ENCODE assay signal across 13 cellular contexts in genomic region chr3:10437995-10438901, GRCh38.
DNase-seq lines count a peak whose midpoint lies in the region; ATAC-seq and TF ChIP-seq lines count a peak whose summit lies in the region.
"Had no signal": no experiment of that assay in that cellular context is flagged by ENCODE, and none has a peak within 500 bp of the region (broad histone marks: within the 10 kb centered on the region; RNA-seq: fewer than 3 reads in every experiment).

No MANE protein-coding gene starts in this region.

- H3K27ac Mint-ChIP-seq in activated T-cell treated with anti-CD3 and anti-CD28 coated beads, Interleukin-2, amount 50 U/mL, for 24 hours = peak overlapping the region; percentile 5
- no peak overlapping the region for H3K27ac Mint-ChIP-seq in stimulated activated naive B cell treated with anti-CD40 and anti-IgM and Interleukin-4, amounts not matched to agents 10 μg/mL and 1 μg/mL and 100 μg/mL, for 72 hours

- H3K27me3 ChIP-seq in SJCRH30 = no peaks in the 10 kb centered on the region

- no peak for TF ChIP-seq POLR2A in GM18505 (IDR thresholded peaks at IDR 0.05; ENCODE audit: borderline replicate concordance, extremely low read depth, insufficient read depth, insufficient read length)

- TF ChIP-seq CTCF in fibroblast of villous mesenchyme (IDR thresholded peaks at IDR 0.05; ENCODE audit: insufficient read depth, low read depth, low read length) = no peak

- H3K27me3 Mint-ChIP-seq in activated T-cell treated with anti-CD3 and anti-CD28 coated beads, Interleukin-2, amount 50 U/mL, for 24 hours = no peaks in the 10 kb centered on the region
- H3K27me3 Mint-ChIP-seq in stimulated activated naive B cell treated with anti-CD40 and anti-IgM and Interleukin-4, amounts not matched to agents 10 μg/mL and 1 μg/mL and 100 μg/mL, for 72 hours = no peaks in the 10 kb centered on the region
- H3K27me3 Mint-ChIP-seq: activated naive CD4-positive, alpha-beta T cell treated with anti-CD3 and anti-CD28 coated beads, Interleukin-2, amount 50 U/mL, for 24 hours had no signal

- peaks cover 4% of the 10 kb centered on the region; the same call in 1 of the 2 replicates for H3K4me1 ChIP-seq in SJCRH30

- H3K36me3 ChIP-seq in SJCRH30 = no peaks in the 10 kb centered on the region
- H3K36me3 ChIP-seq: thoracic aorta had no signal

- no peaks in the 10 kb centered on the region for H3K9me3 Mint-ChIP-seq in activated T-cell treated with anti-CD3 and anti-CD28 coated beads, Interleukin-2, amount 50 U/mL, for 24 hours
- peaks cover 2 to 3% of the 10 kb centered on the region in 2 donors for H3K9me3 Mint-ChIP-seq in stimulated activated naive B cell treated with anti-CD40 and anti-IgM and Interleukin-4, amounts not matched to agents 10 μg/mL and 1 μg/mL and 100 μg/mL, for 72 hours
- H3K9me3 Mint-ChIP-seq: activated naive CD4-positive, alpha-beta T cell treated with anti-CD3 and anti-CD28 coated beads, Interleukin-2, amount 50 U/mL, for 24 hours had no signal

- peaks cover 34% of the 10 kb centered on the region for H3K4me1 Mint-ChIP-seq in activated T-cell treated with anti-CD3 and anti-CD28 coated beads, Interleukin-2, amount 50 U/mL, for 24 hours (ENCODE audit: low read depth)
- peaks cover 37 to 43% of the 10 kb centered on the region in 2 donors for H3K4me1 Mint-ChIP-seq in stimulated activated naive B cell treated with anti-CD40 and anti-IgM and Interleukin-4, amounts not matched to agents 10 μg/mL and 1 μg/mL and 100 μg/mL, for 72 hours

- peak; percentile 15 for ATAC-seq in stimulated activated naive B cell treated with anti-CD40 and anti-IgM and Interleukin-4, amounts not matched to agents 10 μg/mL and 1 μg/mL and 100 μg/mL, for 72 hours (replicated peaks)
- no peak for ATAC-seq in GM18505 (IDR thresholded peaks at IDR 0.05; ENCODE audit: unreplicated experiment)
- ATAC-seq: SK-N-SH treated with all-trans-retinoic acid at 6 μM for 48 hours had no signal

- no peak overlapping the region for H3K27ac ChIP-seq in SJCRH30
- H3K27ac ChIP-seq: thoracic aorta had no signal

- no peak overlapping the region for H3K4me3 Mint-ChIP-seq in activated T-cell treated with anti-CD3 and anti-CD28 coated beads, Interleukin-2, amount 50 U/mL, for 24 hours
- H3K4me3 Mint-ChIP-seq in stimulated activated naive B cell treated with anti-CD40 and anti-IgM and Interleukin-4, amounts not matched to agents 10 μg/mL and 1 μg/mL and 100 μg/mL, for 72 hours = no peak overlapping the region

- H3K4me3 ChIP-seq in SJCRH30 (no peak overlapping the region), fibroblast of villous mesenchyme (ENCODE audit: low read depth, low read length) (no peak overlapping the region)
- H3K4me3 ChIP-seq: skin epidermis, thoracic aorta had no signal

- H3K9me3 ChIP-seq in SJCRH30 (replicated peaks) = no peaks in the 10 kb centered on the region
- H3K9me3 ChIP-seq: thoracic aorta had no signal

- H3K36me3 Mint-ChIP-seq in activated T-cell treated with anti-CD3 and anti-CD28 coated beads, Interleukin-2, amount 50 U/mL, for 24 hours (ENCODE audit: low read depth) = no peaks in the 10 kb centered on the region
- no peaks in the 10 kb centered on the region for H3K36me3 Mint-ChIP-seq in stimulated activated naive B cell treated with anti-CD40 and anti-IgM and Interleukin-4, amounts not matched to agents 10 μg/mL and 1 μg/mL and 100 μg/mL, for 72 hours
- H3K36me3 Mint-ChIP-seq: activated naive CD4-positive, alpha-beta T cell treated with anti-CD3 and anti-CD28 coated beads, Interleukin-2, amount 50 U/mL, for 24 hours had no signal

- no peak for DNase-seq in activated T-cell treated with anti-CD3 and anti-CD28 coated beads, Interleukin-2, amount 50 U/mL, for 24 hours
- no peak for DNase-seq in activated T-cell treated with anti-CD3 and anti-CD28 coated beads, Interleukin-2, amount 50 U/mL, for 1 hour
- peak; percentile 19 to 20 for DNase-seq in SJCRH30
- DNase-seq in fibroblast of villous mesenchyme (ENCODE audit: low read depth) = peak; percentile 7
- DNase-seq in stimulated activated naive B cell treated with anti-CD40 and anti-IgM and Interleukin-4, amounts not matched to agents 10 μg/mL and 1 μg/mL and 100 μg/mL, for 72 hours = no peak
- no peak for DNase-seq in NCI-H524 treated with DMSO at 0.1 percent for 48 hours (lab: John Stamatoyannopoulos, UW)
- no peak for DNase-seq in RPMI8226
- DNase-seq: NCI-H1048 had no signal

Comparison
In these comparisons a context has a peak if more than half of its experiments do, and no peak if none do; other contexts are left out.
1. DNase-seq: peak in SJCRH30 (2 of 2) and fibroblast of villous mesenchyme (single experiment); none in activated T-cell treated with anti-CD3 and anti-CD28 coated beads, Interleukin-2, amount 50 U/mL, for 24 hours (single experiment), activated T-cell treated with anti-CD3 and anti-CD28 coated beads, Interleukin-2, amount 50 U/mL, for 1 hour (single experiment), stimulated activated naive B cell treated with anti-CD40 and anti-IgM and Interleukin-4, amounts not matched to agents 10 μg/mL and 1 μg/mL and 100 μg/mL, for 72 hours (single experiment), NCI-H524 treated with DMSO at 0.1 percent for 48 hours (single experiment) and RPMI8226 (single experiment).